18 cellular contexts compared by ENCODE assay signal in the genomic region with DNA sequence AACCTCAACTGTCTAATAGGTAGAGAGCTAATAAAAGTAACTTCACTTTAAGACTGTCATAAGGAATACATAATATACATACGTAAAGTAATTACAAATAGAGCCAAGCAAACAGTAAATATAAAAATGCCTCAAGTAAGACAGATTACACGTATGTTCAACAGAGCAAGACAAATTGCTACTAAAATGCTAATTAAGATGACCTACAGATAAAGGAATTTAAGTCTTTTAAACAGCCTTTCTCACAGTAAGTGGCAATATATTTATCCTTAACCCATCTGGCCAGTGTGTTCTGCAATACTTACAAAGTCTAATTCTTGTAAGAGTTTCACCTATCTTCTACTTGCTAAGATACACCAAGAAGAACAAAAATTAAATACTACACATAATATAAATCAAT. TPM values are rescaled to one million over a fixed set of nuclear protein-coding genes. Genes with fewer than 3 reads are reported as not detected.
"Had no signal": no experiment of that assay in that cellular context is flagged by ENCODE, and none has a peak within 500 bp of the region (broad histone marks: within the 10 kb centered on the region; RNA-seq: fewer than 3 reads in every experiment).

No MANE protein-coding gene starts in this region.

- H3K27me3 ChIP-seq: esophagus muscularis mucosa, right atrium auricular region, thyroid gland had no signal

- H3K4me3 ChIP-seq: esophagus muscularis mucosa, right atrium auricular region, thyroid gland had no signal

- H3K27me3 Mint-ChIP-seq: activated B cell treated with CpG ODN at 0.5 μM for 24 hours; activated CD4-positive, alpha-beta T cell treated with anti-CD3 and anti-CD28 coated beads, Interleukin-2, amount 10 ng/mL, durations not matched to agents 24 days and 14 days; natural killer cell treated with Interleukin-12 subunit alpha and Interleukin-12 subunit beta and Interleukin-15 and Interleukin-18, amount 100 ng/mL, for 72 hours; stimulated activated naive B cell treated with anti-CD40 and anti-IgM and Interleukin-4, amounts not matched to agents 10 μg/mL and 1 μg/mL and 100 μg/mL, for 72 hours had no signal

- H3K4me3 Mint-ChIP-seq: activated B cell treated with CpG ODN at 0.5 μM for 24 hours; activated CD4-positive, alpha-beta T cell treated with anti-CD3 and anti-CD28 coated beads, Interleukin-2, amount 10 ng/mL, durations not matched to agents 24 days and 14 days; natural killer cell treated with Interleukin-12 subunit alpha and Interleukin-12 subunit beta and Interleukin-15 and Interleukin-18, amount 100 ng/mL, for 72 hours; stimulated activated naive B cell treated with anti-CD40 and anti-IgM and Interleukin-4, amounts not matched to agents 10 μg/mL and 1 μg/mL and 100 μg/mL, for 72 hours; T-helper 1 cell treated with Interleukin-12 subunit alpha and Interleukin-12 subunit beta and Interleukin-4 antibody, amounts not matched to agents 30 μg/mL and 1 μg/mL, for 36 hours had no signal

- H3K9me3 Mint-ChIP-seq: activated B cell treated with CpG ODN at 0.5 μM for 24 hours; activated CD4-positive, alpha-beta T cell treated with anti-CD3 and anti-CD28 coated beads, Interleukin-2, amount 10 ng/mL, durations not matched to agents 24 days and 14 days; natural killer cell treated with Interleukin-12 subunit alpha and Interleukin-12 subunit beta and Interleukin-15 and Interleukin-18, amount 100 ng/mL, for 72 hours; stimulated activated naive B cell treated with anti-CD40 and anti-IgM and Interleukin-4, amounts not matched to agents 10 μg/mL and 1 μg/mL and 100 μg/mL, for 72 hours; T-helper 1 cell treated with Interleukin-12 subunit alpha and Interleukin-12 subunit beta and Interleukin-4 antibody, amounts not matched to agents 30 μg/mL and 1 μg/mL, for 36 hours had no signal

- DNase-seq: activated B cell treated with CpG ODN at 0.5 μM for 24 hours; activated CD4-positive, alpha-beta T cell treated with anti-CD3 and anti-CD28 coated beads, Interleukin-2, amount 10 ng/mL, durations not matched to agents 24 days and 14 days; activated gamma-delta T cell treated with Interleukin-2 at 50 U/mL for 16 hours; caudate nucleus; hippocampal formation; kidney glomerular epithelial cell; left ventricle myocardium superior; nucleus accumbens; stimulated activated CD4-positive, alpha-beta T cell treated with anti-CD3 and anti-CD28 coated beads, Interleukin-15, amount 100 ng/mL, for 24 hours; stimulated activated CD4-positive, alpha-beta T cell treated with anti-CD3 and anti-CD28 coated beads, Interleukin-4, amount 100 ng/mL, for 1 hour; stimulated activated naive B cell treated with anti-CD40 and anti-IgM and Interleukin-4, amounts not matched to agents 10 μg/mL and 1 μg/mL and 100 μg/mL, for 72 hours; thyroid gland had no signal

- H3K9me3 ChIP-seq: esophagus muscularis mucosa, right atrium auricular region, thyroid gland had no signal

- H3K27ac Mint-ChIP-seq: activated B cell treated with CpG ODN at 0.5 μM for 24 hours; natural killer cell treated with Interleukin-12 subunit alpha and Interleukin-12 subunit beta and Interleukin-15 and Interleukin-18, amount 100 ng/mL, for 72 hours; stimulated activated naive B cell treated with anti-CD40 and anti-IgM and Interleukin-4, amounts not matched to agents 10 μg/mL and 1 μg/mL and 100 μg/mL, for 72 hours; T-helper 1 cell treated with Interleukin-12 subunit alpha and Interleukin-12 subunit beta and Interleukin-4 antibody, amounts not matched to agents 30 μg/mL and 1 μg/mL, for 36 hours had no signal

- ATAC-seq: natural killer cell treated with Interleukin-12 subunit alpha and Interleukin-12 subunit beta and Interleukin-15 and Interleukin-18, amount 100 ng/mL, for 72 hours; stimulated activated naive B cell treated with anti-CD40 and anti-IgM and Interleukin-4, amounts not matched to agents 10 μg/mL and 1 μg/mL and 100 μg/mL, for 72 hours had no signal

- H3K27ac ChIP-seq: esophagus muscularis mucosa, right atrium auricular region, thyroid gland had no signal

- H3K4me1 ChIP-seq: right atrium auricular region had no signal

RNA-seq across cellular contexts. Expression of a gene that starts 30.2 kb away (rescaled TPM):
- total RNA-seq: activated B cell treated with CpG ODN at 0.5 μM for 24 hours; activated CD4-positive, alpha-beta T cell treated with anti-CD3 and anti-CD28 coated beads, Interleukin-2, amount 10 ng/mL, durations not matched to agents 24 days and 14 days; mesenteric fat pad; skeletal muscle tissue had no signal
